8 cellular contexts compared by ENCODE assay signal in genomic region chr19:57279418-57280164, GRCh38. TPM values are rescaled to one million over a fixed set of nuclear protein-coding genes. Genes with fewer than 3 reads are reported as not detected.
DNase-seq lines count a peak whose midpoint lies in the region; ATAC-seq and TF ChIP-seq lines count a peak whose summit lies in the region.

No MANE protein-coding gene starts in this region.

- H4K8ac ChIP-seq in trophoblast cell (ENCODE audit: low read depth, low read length), result peak overlapping the region; percentile 99

- H3K27me3 ChIP-seq in heart left ventricle, result no peaks in the 10 kb centered on the region
- no peaks in the 10 kb centered on the region for H3K27me3 ChIP-seq in trophoblast cell (ENCODE audit: insufficient read depth, low read length)

- H2BK5ac ChIP-seq in trophoblast cell (ENCODE audit: low read depth, low read length, poor library complexity), result peak overlapping the region; percentile 93

- peak; percentile 76 for ATAC-seq in activated naive CD8-positive, alpha-beta T cell treated with anti-CD3 and anti-CD28 coated beads, Interleukin-2, amount 50 U/mL, for 24 hours
- peak; percentile 96 to 98 (median 97) for ATAC-seq in heart left ventricle

- peak overlapping the region; percentile 95 for H2BK120ac ChIP-seq in trophoblast cell (ENCODE audit: insufficient read depth, low read length, poor library complexity)

- no peak overlapping the region for H2BK12ac ChIP-seq in trophoblast cell (ENCODE audit: low read length)

- peak overlapping the region; percentile 95 for H2AFZ ChIP-seq in trophoblast cell (ENCODE audit: insufficient read depth, low read length, poor library complexity)

- H2AK5ac ChIP-seq in trophoblast cell (ENCODE audit: low read length), result peak overlapping the region; percentile 78

- peaks cover 32% of the 10 kb centered on the region for H3K4me1 Mint-ChIP-seq in HFFc6 (ENCODE audit: low read depth)
- H3K4me1 Mint-ChIP-seq in activated naive CD8-positive, alpha-beta T cell treated with anti-CD3 and anti-CD28 coated beads, Interleukin-2, amount 50 U/mL, for 24 hours, result peaks cover 37% of the 10 kb centered on the region
- H3K4me1 Mint-ChIP-seq in type B pancreatic cell (ENCODE audit: unreplicated experiment), result peaks cover 21% of the 10 kb centered on the region

- H3K9me3 Mint-ChIP-seq in HFFc6 (no peaks in the 10 kb centered on the region), type B pancreatic cell (no peaks in the 10 kb centered on the region)
- no peaks in the 10 kb centered on the region for H3K9me3 Mint-ChIP-seq in activated naive CD8-positive, alpha-beta T cell treated with anti-CD3 and anti-CD28 coated beads, Interleukin-2, amount 50 U/mL, for 24 hours

- peaks cover 16% of the 10 kb centered on the region for H3K79me1 ChIP-seq in trophoblast cell (ENCODE audit: low read length)

- peak overlapping the region; percentile 99 for H4K91ac ChIP-seq in trophoblast cell (ENCODE audit: low read depth, low read length)

- DNase-seq in GM12864 (ENCODE audit: low read depth) (peak; percentile 89), HFFc6 (peak; percentile 90), NAMALWA (ENCODE audit: low spot score) (peak; percentile 95), SK-N-DZ (ENCODE audit: low spot score) (peak; percentile 90), heart left ventricle (peak; percentile 92 to 95 (median 92)), trophoblast cell (peak; percentile 97 to 98), type B pancreatic cell (ENCODE audit: extremely low spot score, unreplicated experiment) (peak; percentile 87)
- DNase-seq in activated naive CD8-positive, alpha-beta T cell treated with anti-CD3 and anti-CD28 coated beads, Interleukin-2, amount 50 U/mL, for 24 hours, result peak; percentile 83

- peak in 1 of 2 donors; percentile 54 for TF ChIP-seq POLR2A in heart left ventricle (IDR thresholded peaks at IDR 0.05)

- peaks cover 8 to 45% (median 29%) of the 10 kb centered on the region in 12 donors for H3K4me1 ChIP-seq in heart left ventricle
- H3K4me1 ChIP-seq in trophoblast cell (ENCODE audit: control insufficient read depth in 1 of 2, insufficient read depth in 2 of 2, low read length in 2 of 2), result peaks cover 9 to 10% of the 10 kb centered on the region in 2 experiments

- no peak overlapping the region for H3K4me3 Mint-ChIP-seq in HFFc6
- H3K4me3 Mint-ChIP-seq in activated naive CD8-positive, alpha-beta T cell treated with anti-CD3 and anti-CD28 coated beads, Interleukin-2, amount 50 U/mL, for 24 hours, result no peak overlapping the region
- H3K4me3 Mint-ChIP-seq in type B pancreatic cell, result no peak overlapping the region

- peak overlapping the region; percentile 89 for H3K4me3 ChIP-seq in GM12864 (ENCODE audit: low read depth, low read length)
- peak overlapping the region; percentile 68 to 99 (median 92) for H3K4me3 ChIP-seq in heart left ventricle
- H3K4me3 ChIP-seq in trophoblast cell (ENCODE audit: low read depth, low read length), result peak overlapping the region; percentile 71

- H3K36me3 ChIP-seq in heart left ventricle, result peaks cover 0 to 24% (median 15%) of the 10 kb centered on the region in 9 donors
- H3K36me3 ChIP-seq in trophoblast cell (ENCODE audit: control insufficient read depth in 1 of 2, insufficient read depth in 2 of 2, low read length in 2 of 2), result peaks cover 11 to 13% of the 10 kb centered on the region in 2 experiments

- peak overlapping the region; percentile 72 for H3K4me2 ChIP-seq in trophoblast cell (ENCODE audit: low read length)

- H3K79me2 ChIP-seq in trophoblast cell (ENCODE audit: control insufficient read depth, insufficient read depth, low read length, poor library complexity), result peaks cover 18% of the 10 kb centered on the region

- peak overlapping the region; percentile 96 for H3K4ac ChIP-seq in trophoblast cell (ENCODE audit: low read depth, low read length)

- H4K12ac ChIP-seq in trophoblast cell (ENCODE audit: low read depth, low read length), result peak overlapping the region; percentile 99

- H3K27ac ChIP-seq in heart left ventricle, result peak overlapping the region; percentile 94 to 100 (median 99)
- H3K27ac ChIP-seq in trophoblast cell (ENCODE audit: low read depth, low read length), result peak overlapping the region; percentile 96

- TF ChIP-seq CTCF in GM12864 (IDR thresholded peaks at IDR 0.05; ENCODE audit: low read depth, low read length, missing control alignments), result no peak
- peak; percentile 69; the same call in 1 of the 2 replicates for TF ChIP-seq CTCF in HFFc6 (IDR thresholded peaks at IDR 0.05)
- peak in 10 of 12 donors; percentile 11 to 66 (median 46) for TF ChIP-seq CTCF in heart left ventricle (IDR thresholded peaks at IDR 0.05)
- peak; percentile 37 for TF ChIP-seq CTCF in type B pancreatic cell (conservative IDR thresholded peaks at IDR 0.05)

- peaks cover 24% of the 10 kb centered on the region for H3K36me3 Mint-ChIP-seq in HFFc6 (ENCODE audit: low read depth)
- H3K36me3 Mint-ChIP-seq in activated naive CD8-positive, alpha-beta T cell treated with anti-CD3 and anti-CD28 coated beads, Interleukin-2, amount 50 U/mL, for 24 hours (ENCODE audit: low read depth), result peaks cover 49% of the 10 kb centered on the region
- peaks cover 12% of the 10 kb centered on the region for H3K36me3 Mint-ChIP-seq in type B pancreatic cell

- H3K9ac ChIP-seq in trophoblast cell (ENCODE audit: low read length), result peak overlapping the region; percentile 87

- WGBS in heart left ventricle, 4 donors, result 4 to 6% (median 5%) methylated on average over 25 of the region's 25 CpGs
- WGBS in trophoblast cell (ENCODE audit: extremely low coverage, insufficient coverage, insufficient read length), result no CpG with 5 or more reads among the region's 25 CpGs

- no peak overlapping the region for H3K23ac ChIP-seq in trophoblast cell (ENCODE audit: low read length)

- peaks cover 2% of the 10 kb centered on the region for H3K27me3 Mint-ChIP-seq in HFFc6 (ENCODE audit: insufficient read depth)
- H3K27me3 Mint-ChIP-seq in activated naive CD8-positive, alpha-beta T cell treated with anti-CD3 and anti-CD28 coated beads, Interleukin-2, amount 50 U/mL, for 24 hours, result no peaks in the 10 kb centered on the region
- no peaks in the 10 kb centered on the region for H3K27me3 Mint-ChIP-seq in type B pancreatic cell

- H3K27ac Mint-ChIP-seq in HFFc6 (no peak overlapping the region), type B pancreatic cell (no peak overlapping the region)
- H3K27ac Mint-ChIP-seq in activated naive CD8-positive, alpha-beta T cell treated with anti-CD3 and anti-CD28 coated beads, Interleukin-2, amount 50 U/mL, for 24 hours, result no peak overlapping the region

- H3K9me3 ChIP-seq in heart left ventricle, result no peaks in the 10 kb centered on the region
- no peaks in the 10 kb centered on the region for H3K9me3 ChIP-seq in trophoblast cell (ENCODE audit: insufficient read depth, low read depth, low read length)

- intact Hi-C loops in heart left ventricle (cut with DNase I), result loop anchor here in 9 of 10 donors (1.0 to 10.0 kb wide), 10 partner anchors 37 to 83 kb away; partner anchors contain the start of genes ZNF805 (in 7 of the 9), ZNF304 (in 5 of the 9), ZNF543 (in 3 of the 9) and TRAPPC2B (in 1 of the 9)

- peak overlapping the region; percentile 98 for H3K14ac ChIP-seq in trophoblast cell (ENCODE audit: low read length)

- H3K18ac ChIP-seq in trophoblast cell (ENCODE audit: low read length), result peak overlapping the region; percentile 95

RNA-seq across cellular contexts. Expression of gene ZNF460, which starts 0.7 kb away (rescaled TPM):
- total RNA-seq in HFFc6 (2021; fragmentation: NEBNext Ultra II Directional; extraction: Animal tissue kit (Norgen Biotek cat#: 25700)), result 10 to 100 TPM; 17.3 to 39.5 (median 22.2) TPM
- polyA plus RNA-seq in SK-N-DZ (2014; cell fraction: cytosol; rRNA removed), result 4.7 and 11.5 TPM in 2 replicates
- 3.7 and 3.8 TPM in 2 replicates for polyA plus RNA-seq in SK-N-DZ (2014; cell fraction: nucleus; rRNA removed)
- 10 to 100 TPM; 20.1 to 47.9 (median 38.0) TPM for total RNA-seq in heart left ventricle
- polyA plus RNA-seq in heart left ventricle, result 1 to 10 TPM; 3.6 to 4.6 TPM
- polyA plus RNA-seq in trophoblast cell (2013), result 5.7 and 6.0 TPM in 2 replicates
- 58.4 and 66.1 TPM in 2 replicates for total RNA-seq in type B pancreatic cell (ENCODE audit: low replicate concordance)

RNA-seq across cellular contexts. Expression of gene ZNF805, which starts 39.2 kb away (rescaled TPM):
- total RNA-seq in HFFc6 (2021; fragmentation: NEBNext Ultra II Directional; extraction: Animal tissue kit (Norgen Biotek cat#: 25700)), result 10 to 100 TPM; 10.7 to 12.8 (median 11.9) TPM
- polyA plus RNA-seq in SK-N-DZ (2014; cell fraction: cytosol; rRNA removed), result 1.1 and 2.4 TPM in 2 replicates
- polyA plus RNA-seq in SK-N-DZ (2014; cell fraction: nucleus; rRNA removed), result 0.62 and 1.9 TPM in 2 replicates
- 10 to 100 TPM in 7 of 9 donors, 1 to 10 TPM in 2; 7.0 to 15.3 (median 11.4) TPM for total RNA-seq in heart left ventricle
- 1 to 10 TPM in 1 of 2 donors, under 1 TPM in 1; 0.80 to 2.4 TPM for polyA plus RNA-seq in heart left ventricle
- 4.7 and 5.0 TPM in 2 replicates for polyA plus RNA-seq in trophoblast cell (2013)
- total RNA-seq in type B pancreatic cell (ENCODE audit: low replicate concordance), result 16.8 and 16.9 TPM in 2 replicates

RNA-seq across cellular contexts. Expression of gene ZNF543, which starts 40.7 kb away (rescaled TPM):
- 1 to 10 TPM; 4.6 to 5.2 (median 4.8) TPM for total RNA-seq in HFFc6 (2021; fragmentation: NEBNext Ultra II Directional; extraction: Animal tissue kit (Norgen Biotek cat#: 25700))
- 4.7 and 6.2 TPM in 2 replicates for polyA plus RNA-seq in SK-N-DZ (2014; cell fraction: cytosol; rRNA removed)
- 3.0 and 3.5 TPM in 2 replicates for polyA plus RNA-seq in SK-N-DZ (2014; cell fraction: nucleus; rRNA removed)
- total RNA-seq in heart left ventricle (1 to 10 TPM; 4.3 to 9.1 (median 7.1) TPM), type B pancreatic cell (ENCODE audit: low replicate concordance) (8.3 and 9.8 TPM in 2 replicates)
- 1 to 10 TPM; 1.6 to 2.0 TPM for polyA plus RNA-seq in heart left ventricle
- 2.5 and 2.7 TPM in 2 replicates for polyA plus RNA-seq in trophoblast cell (2013)

RNA-seq across cellular contexts. Expression of gene AURKC, which starts 48.8 kb away (rescaled TPM):
- 1 to 10 TPM in 1 of 6 experiments, under 1 TPM in 4, not detected in 1; 0.31 to 1.1 (median 0.48) TPM for total RNA-seq in HFFc6 (2021; fragmentation: NEBNext Ultra II Directional; extraction: Animal tissue kit (Norgen Biotek cat#: 25700))
- not detected in 2 replicates for polyA plus RNA-seq in SK-N-DZ (2014; cell fraction: cytosol; rRNA removed)
- polyA plus RNA-seq in SK-N-DZ (2014; cell fraction: nucleus; rRNA removed), result 1.4 TPM in 1 of 2 replicates, not detected in the other
- total RNA-seq in heart left ventricle (1 to 10 TPM in 6 of 9 donors, under 1 TPM in 1, not detected in 2; 0.91 to 3.7 (median 1.5) TPM), type B pancreatic cell (ENCODE audit: low replicate concordance) (0.34 and 0.55 TPM in 2 replicates)
- polyA plus RNA-seq in heart left ventricle, result 1 to 10 TPM; 1.0 to 1.3 TPM
- 0.63 and 0.85 TPM in 2 replicates for polyA plus RNA-seq in trophoblast cell (2013)

Comparison
In these comparisons a context has a peak if more than half of its experiments do, and no peak if none do; other contexts are left out.
1. Peak in every context shown above with its lines: DNase-seq, ATAC-seq, H3K4me3 ChIP-seq and H3K27ac ChIP-seq.